ENCODE assay signal across 1 cellular context in genomic region chr1:167223144-167224103, GRCh38.
TF ChIP-seq lines count a peak whose summit lies in the region.

No MANE protein-coding gene starts in this region.

TF ChIP-seq in HEK293, 187 proteins besides CTCF, POLR2A, EP300 and RAD21 (continued from another document and continues in another):
- TF ChIP-seq ZFP69B (tag by site-specific recombination; IDR thresholded peaks at IDR 0.05) (peak; percentile 44; the same call in 1 of the 2 replicates), MZF1 (tag by site-specific recombination; IDR thresholded peaks at IDR 0.05; ENCODE audit: borderline replicate concordance) (no peak), ZNF645 (tag by site-specific recombination; IDR thresholded peaks at IDR 0.05) (no peak), ZNF302 (tag by site-specific recombination; IDR thresholded peaks at IDR 0.05; ENCODE audit: low read depth) (peak; percentile 62; the same call in 1 of the 2 replicates), ZNF175 (tag by site-specific recombination; IDR thresholded peaks at IDR 0.05) (no peak), ZEB2 (tag by site-specific recombination; IDR thresholded peaks at IDR 0.05) (peak; percentile 77; the same call in 1 of the 2 replicates), ZNF426 (tag by site-specific recombination; IDR thresholded peaks at IDR 0.05) (no peak), ZFP41 (tag by site-specific recombination; IDR thresholded peaks at IDR 0.05; ENCODE audit: borderline replicate concordance) (no peak), ZSCAN30 (tag by site-specific recombination; IDR thresholded peaks at IDR 0.05) (peak; percentile 94), ZNF140 (tag by site-specific recombination; IDR thresholded peaks at IDR 0.05) (no peak), ZNF362 (tag by site-specific recombination; IDR thresholded peaks at IDR 0.05) (peak; percentile 95), ZNF221 (tag by site-specific recombination; IDR thresholded peaks at IDR 0.05; ENCODE audit: borderline replicate concordance) (no peak), ATF2 (tag by site-specific recombination; IDR thresholded peaks at IDR 0.05; ENCODE audit: low read depth) (peak; percentile 99), ZBTB26 (tag by site-specific recombination; optimal IDR thresholded peaks at IDR 0.05) (no peak), FEZF1 (tag by site-specific recombination; IDR thresholded peaks at IDR 0.05) (peak; percentile 76), ZNF596 (tag by site-specific recombination; IDR thresholded peaks at IDR 0.05) (no peak; the same call in 1 of the 2 replicates), ZNF146 (tag by site-specific recombination; IDR thresholded peaks at IDR 0.05) (no peak), KLF7 (tag by site-specific recombination; IDR thresholded peaks at IDR 0.05; ENCODE audit: borderline replicate concordance) (no peak), PRDM4 (tag by site-specific recombination; IDR thresholded peaks at IDR 0.05) (peak; percentile 66), ZNF639 (tag by site-specific recombination; IDR thresholded peaks at IDR 0.05) (peak; percentile 84), ZSCAN4 (tag by site-specific recombination; IDR thresholded peaks at IDR 0.05) (no peak), ZNF155 (tag by site-specific recombination; IDR thresholded peaks at IDR 0.05) (no peak), BCL11A (tag by site-specific recombination; IDR thresholded peaks at IDR 0.05; ENCODE audit: low read depth) (peak; percentile 62; the same call in 1 of the 2 replicates), ZNF184 (tag by site-specific recombination; IDR thresholded peaks at IDR 0.05) (peak; percentile 92), ZNF585B (tag by site-specific recombination; IDR thresholded peaks at IDR 0.05) (no peak), ZNF677 (tag by site-specific recombination; IDR thresholded peaks at IDR 0.05) (no peak), SETDB1 (IDR thresholded peaks at IDR 0.05; ENCODE audit: insufficient read length, low read length) (no peak), ZNF112 (tag by site-specific recombination; IDR thresholded peaks at IDR 0.05) (no peak), ZIC2 (tag by site-specific recombination; IDR thresholded peaks at IDR 0.05) (no peak), ZNF623 (tag by site-specific recombination; IDR thresholded peaks at IDR 0.05) (peak; percentile 11; the same call in 1 of the 2 replicates), TRIM28 (IDR thresholded peaks at IDR 0.05; ENCODE audit: borderline replicate concordance, low read length) (no peak), PBX3 (CRISPR knock-in tag; IDR thresholded peaks at IDR 0.05) (no peak), YY2 (tag by site-specific recombination; IDR thresholded peaks at IDR 0.05) (no peak)
- TF ChIP-seq, protein P1, sequence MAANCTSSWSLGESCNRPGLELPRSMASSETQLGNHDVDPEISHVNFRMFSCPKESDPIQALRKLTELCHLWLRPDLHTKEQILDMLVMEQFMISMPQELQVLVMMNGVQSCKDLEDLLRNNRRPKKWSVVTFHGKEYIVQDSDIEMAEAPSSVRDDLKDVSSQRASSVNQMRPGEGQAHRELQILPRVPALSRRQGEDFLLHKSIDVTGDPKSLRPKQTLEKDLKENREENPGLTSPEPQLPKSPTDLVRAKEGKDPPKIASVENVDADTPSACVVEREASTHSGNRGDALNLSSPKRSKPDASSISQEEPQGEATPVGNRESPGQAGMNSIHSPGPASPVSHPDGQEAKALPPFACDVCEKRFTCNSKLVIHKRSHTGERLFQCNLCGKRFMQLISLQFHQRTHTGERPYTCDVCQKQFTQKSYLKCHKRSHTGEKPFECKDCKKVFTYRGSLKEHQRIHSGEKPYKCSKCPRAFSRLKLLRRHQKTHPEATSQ (tag by site-specific recombination; IDR thresholded peaks at IDR 0.05), result no peak
- TF ChIP-seq, protein P2, sequence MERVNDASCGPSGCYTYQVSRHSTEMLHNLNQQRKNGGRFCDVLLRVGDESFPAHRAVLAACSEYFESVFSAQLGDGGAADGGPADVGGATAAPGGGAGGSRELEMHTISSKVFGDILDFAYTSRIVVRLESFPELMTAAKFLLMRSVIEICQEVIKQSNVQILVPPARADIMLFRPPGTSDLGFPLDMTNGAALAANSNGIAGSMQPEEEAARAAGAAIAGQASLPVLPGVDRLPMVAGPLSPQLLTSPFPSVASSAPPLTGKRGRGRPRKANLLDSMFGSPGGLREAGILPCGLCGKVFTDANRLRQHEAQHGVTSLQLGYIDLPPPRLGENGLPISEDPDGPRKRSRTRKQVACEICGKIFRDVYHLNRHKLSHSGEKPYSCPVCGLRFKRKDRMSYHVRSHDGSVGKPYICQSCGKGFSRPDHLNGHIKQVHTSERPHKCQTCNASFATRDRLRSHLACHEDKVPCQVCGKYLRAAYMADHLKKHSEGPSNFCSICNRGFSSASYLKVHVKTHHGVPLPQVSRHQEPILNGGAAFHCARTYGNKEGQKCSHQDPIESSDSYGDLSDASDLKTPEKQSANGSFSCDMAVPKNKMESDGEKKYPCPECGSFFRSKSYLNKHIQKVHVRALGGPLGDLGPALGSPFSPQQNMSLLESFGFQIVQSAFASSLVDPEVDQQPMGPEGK (tag by site-specific recombination; IDR thresholded peaks at IDR 0.05), result peak; percentile 55
- TF ChIP-seq, protein P3, sequence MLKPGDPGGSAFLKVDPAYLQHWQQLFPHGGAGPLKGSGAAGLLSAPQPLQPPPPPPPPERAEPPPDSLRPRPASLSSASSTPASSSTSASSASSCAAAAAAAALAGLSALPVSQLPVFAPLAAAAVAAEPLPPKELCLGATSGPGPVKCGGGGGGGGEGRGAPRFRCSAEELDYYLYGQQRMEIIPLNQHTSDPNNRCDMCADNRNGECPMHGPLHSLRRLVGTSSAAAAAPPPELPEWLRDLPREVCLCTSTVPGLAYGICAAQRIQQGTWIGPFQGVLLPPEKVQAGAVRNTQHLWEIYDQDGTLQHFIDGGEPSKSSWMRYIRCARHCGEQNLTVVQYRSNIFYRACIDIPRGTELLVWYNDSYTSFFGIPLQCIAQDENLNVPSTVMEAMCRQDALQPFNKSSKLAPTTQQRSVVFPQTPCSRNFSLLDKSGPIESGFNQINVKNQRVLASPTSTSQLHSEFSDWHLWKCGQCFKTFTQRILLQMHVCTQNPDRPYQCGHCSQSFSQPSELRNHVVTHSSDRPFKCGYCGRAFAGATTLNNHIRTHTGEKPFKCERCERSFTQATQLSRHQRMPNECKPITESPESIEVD (tag by site-specific recombination; IDR thresholded peaks at IDR 0.05), result peak; percentile 99
- TF ChIP-seq, protein P4, sequence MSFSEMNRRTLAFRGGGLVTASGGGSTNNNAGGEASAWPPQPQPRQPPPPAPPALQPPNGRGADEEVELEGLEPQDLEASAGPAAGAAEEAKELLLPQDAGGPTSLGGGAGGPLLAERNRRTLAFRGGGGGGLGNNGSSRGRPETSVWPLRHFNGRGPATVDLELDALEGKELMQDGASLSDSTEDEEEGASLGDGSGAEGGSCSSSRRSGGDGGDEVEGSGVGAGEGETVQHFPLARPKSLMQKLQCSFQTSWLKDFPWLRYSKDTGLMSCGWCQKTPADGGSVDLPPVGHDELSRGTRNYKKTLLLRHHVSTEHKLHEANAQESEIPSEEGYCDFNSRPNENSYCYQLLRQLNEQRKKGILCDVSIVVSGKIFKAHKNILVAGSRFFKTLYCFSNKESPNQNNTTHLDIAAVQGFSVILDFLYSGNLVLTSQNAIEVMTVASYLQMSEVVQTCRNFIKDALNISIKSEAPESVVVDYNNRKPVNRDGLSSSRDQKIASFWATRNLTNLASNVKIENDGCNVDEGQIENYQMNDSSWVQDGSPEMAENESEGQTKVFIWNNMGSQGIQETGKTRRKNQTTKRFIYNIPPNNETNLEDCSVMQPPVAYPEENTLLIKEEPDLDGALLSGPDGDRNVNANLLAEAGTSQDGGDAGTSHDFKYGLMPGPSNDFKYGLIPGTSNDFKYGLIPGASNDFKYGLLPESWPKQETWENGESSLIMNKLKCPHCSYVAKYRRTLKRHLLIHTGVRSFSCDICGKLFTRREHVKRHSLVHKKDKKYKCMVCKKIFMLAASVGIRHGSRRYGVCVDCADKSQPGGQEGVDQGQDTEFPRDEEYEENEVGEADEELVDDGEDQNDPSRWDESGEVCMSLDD (tag by site-specific recombination; IDR thresholded peaks at IDR 0.05), result 0 out of 2 replicates have a peak, but pooled peaks have one; percentile 30
